ENCODE assay signal across 8 cellular contexts in genomic region chr16:588639-588888, GRCh38. TPM values are rescaled to one million over a fixed set of nuclear protein-coding genes. Genes with fewer than 3 reads are reported as not detected.
DNase-seq lines count a peak whose midpoint lies in the region; ATAC-seq and TF ChIP-seq lines count a peak whose summit lies in the region.

No MANE protein-coding gene starts in this region.

- no peak for TF ChIP-seq POLR2A in adrenal gland (IDR thresholded peaks at IDR 0.05)

- H3K4me1 ChIP-seq in adrenal gland (replicated peaks in 1 of 2): peaks cover 24 to 37% of the 10 kb centered on the region in 2 donors

- TF ChIP-seq CTCF in adrenal gland (IDR thresholded peaks at IDR 0.05): no peak

- peak; percentile 70 for DNase-seq in RPMI8226
- peak; percentile 62 to 88 (median 80) for DNase-seq in adrenal gland
- peak in 3 of 4 experiments; percentile 46 to 52 (median 50) for DNase-seq in stimulated activated CD4-positive, alpha-beta T cell treated with anti-CD3 and anti-CD28 coated beads, Interleukin-1b, Interleukin-23, amount 100 ng/mL, for 24 hours (ENCODE audit: low read depth in 4 of 4, low spot score in 1 of 4)
- DNase-seq in GOT3 (lab: John Stamatoyannopoulos, UW): no peak
- no peak for DNase-seq in DMS79 treated with DMSO at 0.1 percent for 48 hours (lab: John Stamatoyannopoulos, UW)

- ATAC-seq in GM18520 (IDR thresholded peaks at IDR 0.05; ENCODE audit: unreplicated experiment) (peak; percentile 6), HG02642 (IDR thresholded peaks at IDR 0.05; ENCODE audit: poor library complexity, unreplicated experiment) (peak; percentile 12)

- H3K27ac ChIP-seq in adrenal gland: peak overlapping the region; percentile 96 to 100 (median 98)

- H3K9me3 ChIP-seq in adrenal gland (replicated peaks in 1 of 3) (no peaks in the 10 kb centered on the region), iPS-18c (ENCODE audit: control insufficient read depth, insufficient read depth, low read length) (no peaks in the 10 kb centered on the region)

- intact Hi-C loops in adrenal gland (cut with DNase I): no loop called here

- 0 to 1% (median 0%) methylated on average over 20 to 21 of the region's 21 CpGs; no CpG with 5 or more reads in 1 of the 4 donors for WGBS in adrenal gland, 4 donors

- H3K36me3 ChIP-seq in adrenal gland (replicated peaks in 1 of 2): no peaks in the 10 kb centered on the region

- H3K27me3 ChIP-seq in adrenal gland: no peaks in the 10 kb centered on the region

- H3K4me3 ChIP-seq in adrenal gland: peak overlapping the region; percentile 66 to 89 (median 82)
- peak overlapping the region; percentile 100 for H3K4me3 ChIP-seq in iPS-18c (ENCODE audit: insufficient read depth, low read depth, low read length)

RNA-seq across cellular contexts. Expression of gene RAB40C, which starts 1.3 kb away (rescaled TPM):
- 10 to 100 TPM in 7 of 8 donors, 1 to 10 TPM in 1; 6.0 to 20.9 (median 15.8) TPM for total RNA-seq in adrenal gland
- polyA plus RNA-seq in adrenal gland: 10 to 100 TPM in 2 of 3 donors, 1 to 10 TPM in 1; 2.3 to 36.2 (median 19.1) TPM

RNA-seq across cellular contexts. Expression of gene PIGQ, which starts 18.8 kb away (rescaled TPM):
- total RNA-seq in adrenal gland: 100 to 1,000 TPM in 1 of 8 donors, 10 to 100 TPM in 7; 37.4 to 107 (median 81.0) TPM
- 100 to 1,000 TPM in 2 of 3 donors, 10 to 100 TPM in 1; 12.7 to 317 (median 111) TPM for polyA plus RNA-seq in adrenal gland

RNA-seq across cellular contexts. Expression of gene NHLRC4, which starts 21.8 kb away (rescaled TPM):
- total RNA-seq in adrenal gland: 10 to 100 TPM in 5 of 8 donors, 1 to 10 TPM in 3; 1.6 to 22.3 (median 13.5) TPM
- polyA plus RNA-seq in adrenal gland: 1 to 10 TPM in 2 of 3 donors, under 1 TPM in 1; 0.57 to 7.2 (median 3.3) TPM

RNA-seq across cellular contexts. Expression of gene PRR35, which starts 28.4 kb away (rescaled TPM):
- not detected for total RNA-seq in adrenal gland
- not detected for polyA plus RNA-seq in adrenal gland

RNA-seq across cellular contexts. Expression of gene WFIKKN1, which starts 42.2 kb away (rescaled TPM):
- 1 to 10 TPM in 1 of 8 donors, under 1 TPM in 6, not detected in 1; 0.18 to 1.1 (median 0.39) TPM for total RNA-seq in adrenal gland
- 1 to 10 TPM in 1 of 3 donors, under 1 TPM in 1, not detected in 1; 0.71 to 3.9 TPM for polyA plus RNA-seq in adrenal gland

Comparison
In these comparisons a context has a peak if more than half of its experiments do, and no peak if none do; other contexts are left out.
1. DNase-seq: peak in RPMI8226 (single experiment), adrenal gland (7 of 7) and stimulated activated CD4-positive, alpha-beta T cell treated with anti-CD3 and anti-CD28 coated beads, Interleukin-1b, Interleukin-23, amount 100 ng/mL, for 24 hours (3 of 4); none in GOT3 (single experiment) and DMS79 treated with DMSO at 0.1 percent for 48 hours (single experiment).